In the genomic region with DNA sequence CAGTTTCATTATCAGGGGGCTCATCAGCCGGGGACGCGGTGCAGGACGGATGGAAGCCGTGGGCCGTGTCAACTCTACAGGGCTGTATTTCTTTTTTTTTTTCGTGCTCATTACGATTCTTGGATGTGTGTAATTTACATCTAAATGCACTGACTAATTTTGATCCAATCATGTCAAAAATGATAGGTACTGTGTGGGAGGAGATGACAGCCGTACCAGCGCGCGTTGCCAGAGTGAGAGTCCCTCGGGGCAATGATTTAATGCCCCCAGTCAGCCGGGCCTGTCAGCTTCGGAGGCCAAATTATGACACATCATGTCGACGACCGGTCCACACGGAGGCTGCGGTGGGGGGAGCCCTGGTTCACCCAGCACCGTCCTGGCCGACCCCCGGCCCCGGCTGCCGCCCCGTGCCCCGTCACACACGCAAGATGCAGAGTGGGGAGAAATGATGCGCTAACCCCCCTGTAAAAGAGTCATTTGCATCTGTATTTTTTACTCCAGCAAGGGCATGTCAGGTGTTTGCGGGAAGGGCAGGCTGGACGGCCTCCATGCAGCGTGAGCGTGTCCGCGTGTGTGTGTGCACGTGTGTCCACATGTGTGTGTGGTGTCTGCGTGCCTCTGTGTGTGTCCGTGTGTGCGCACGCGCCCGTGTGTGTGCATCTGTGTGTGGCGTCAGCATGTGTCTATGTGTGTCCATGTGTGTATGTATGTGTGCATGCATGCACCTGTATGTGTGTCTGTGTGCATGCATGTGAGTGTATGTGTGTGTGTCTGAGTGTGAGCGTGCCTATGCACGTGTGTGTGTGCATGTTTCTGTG, we compare ENCODE assay signal across 23 cellular contexts.
"Had no signal": no experiment of that assay in that cellular context is flagged by ENCODE, and none has a peak within 500 bp of the region (broad histone marks: within the 10 kb centered on the region; RNA-seq: fewer than 3 reads in every experiment).

No MANE protein-coding gene starts in this region.

- H3K4me3 Mint-ChIP-seq: activated naive CD4-positive, alpha-beta T cell treated with anti-CD3 and anti-CD28 coated beads for 36 hours; activated naive CD8-positive, alpha-beta T cell treated with anti-CD3 and anti-CD28 coated beads for 36 hours; activated T-helper 1 cell treated with anti-CD3 and anti-CD28 coated beads, Interleukin-12 subunit alpha, Interleukin-12 subunit beta, Interleukin-2, Interleukin-4 antibody, amounts not matched to agents 30 ng/mL and 10 ng/mL and 1 ng/mL, durations not matched to agents 14 hours and 24 hours and 36 hours; dendritic cell treated with granulocyte-macrophage colony-stimulating factor and Interleukin-4, amounts not matched to agents 40 ng/mL and 50 ng/mL, for 4 days; natural killer cell treated with Interleukin-12 subunit alpha and Interleukin-12 subunit beta and Interleukin-15 and Interleukin-18, amount 100 ng/mL, for 72 hours; stimulated activated naive B cell treated with anti-CD40 and anti-IgM and Interleukin-4, amounts not matched to agents 10 μg/mL and 1 μg/mL and 100 μg/mL, for 72 hours; T-helper 2 cell treated with Interferon-gamma antibody and Interleukin-4, amounts not matched to agents 5 μg/mL and 100 μg/mL, for 36 hours had no signal

- H3K9me3 ChIP-seq: mucosa of descending colon, thyroid gland had no signal

- DNase-seq: activated CD4-positive, alpha-beta T cell treated with anti-CD3 and anti-CD28 coated beads for 48 hours; activated CD4-positive, alpha-beta T cell treated with anti-CD3 and anti-CD28 coated beads, Interleukin-2, amount 50 U/mL, for 48 hours; activated CD8-positive, alpha-beta memory T cell treated with anti-CD3 and anti-CD28 coated beads for 24 hours; activated effector memory CD4-positive, alpha-beta T cell treated with anti-CD3 and anti-CD28 coated beads, Interleukin-2, amount 50 U/mL, for 16 hours; activated naive CD4-positive, alpha-beta T cell treated with anti-CD3 and anti-CD28 coated beads for 36 hours; activated naive CD8-positive, alpha-beta T cell treated with anti-CD3 and anti-CD28 coated beads for 36 hours; brain microvascular endothelial cell; caudate nucleus; mucosa of descending colon; nucleus accumbens; stimulated activated CD4-positive, alpha-beta T cell treated with anti-CD3 and anti-CD28 coated beads, Interleukin-1b, Interleukin-23, amount 100 ng/mL, for 48 hours; stimulated activated naive B cell treated with anti-CD40 and anti-IgM and Interleukin-4, amounts not matched to agents 10 μg/mL and 1 μg/mL and 100 μg/mL, for 72 hours; stomach; T-helper 1 cell had no signal

- H3K27me3 Mint-ChIP-seq: dendritic cell treated with granulocyte-macrophage colony-stimulating factor and Interleukin-4, amounts not matched to agents 40 ng/mL and 50 ng/mL, for 4 days had no signal

- H3K27ac Mint-ChIP-seq: activated naive CD4-positive, alpha-beta T cell treated with anti-CD3 and anti-CD28 coated beads for 36 hours; activated naive CD8-positive, alpha-beta T cell treated with anti-CD3 and anti-CD28 coated beads for 36 hours; activated T-helper 1 cell treated with anti-CD3 and anti-CD28 coated beads, Interleukin-12 subunit alpha, Interleukin-12 subunit beta, Interleukin-2, Interleukin-4 antibody, amounts not matched to agents 30 ng/mL and 10 ng/mL and 1 ng/mL, durations not matched to agents 14 hours and 24 hours and 36 hours; dendritic cell treated with granulocyte-macrophage colony-stimulating factor and Interleukin-4, amounts not matched to agents 40 ng/mL and 50 ng/mL, for 4 days; natural killer cell treated with Interleukin-12 subunit alpha and Interleukin-12 subunit beta and Interleukin-15 and Interleukin-18, amount 100 ng/mL, for 72 hours; stimulated activated naive B cell treated with anti-CD40 and anti-IgM and Interleukin-4, amounts not matched to agents 10 μg/mL and 1 μg/mL and 100 μg/mL, for 72 hours; T-helper 2 cell treated with Interferon-gamma antibody and Interleukin-4, amounts not matched to agents 5 μg/mL and 100 μg/mL, for 36 hours had no signal

- ATAC-seq: left lung; mucosa of descending colon; stimulated activated naive B cell treated with anti-CD40 and anti-IgM and Interleukin-4, amounts not matched to agents 10 μg/mL and 1 μg/mL and 100 μg/mL, for 72 hours had no signal

- H3K36me3 Mint-ChIP-seq: activated naive CD8-positive, alpha-beta T cell treated with anti-CD3 and anti-CD28 coated beads for 36 hours; natural killer cell treated with Interleukin-12 subunit alpha and Interleukin-12 subunit beta and Interleukin-15 and Interleukin-18, amount 100 ng/mL, for 72 hours; stimulated activated naive B cell treated with anti-CD40 and anti-IgM and Interleukin-4, amounts not matched to agents 10 μg/mL and 1 μg/mL and 100 μg/mL, for 72 hours had no signal

- H3K27ac ChIP-seq: brain microvascular endothelial cell, left lung, parathyroid adenoma, skin epidermis, stomach, thyroid gland had no signal

- H3K4me1 Mint-ChIP-seq: activated naive CD8-positive, alpha-beta T cell treated with anti-CD3 and anti-CD28 coated beads for 36 hours had no signal

- H3K4me1 ChIP-seq: left lung, parathyroid adenoma, stomach, thyroid gland had no signal

- H3K4me3 ChIP-seq: left lung, lung, mucosa of descending colon, skin epidermis, stomach, thyroid gland had no signal

- H3K27me3 ChIP-seq: brain microvascular endothelial cell, thyroid gland had no signal

- H3K36me3 ChIP-seq: brain microvascular endothelial cell, left lung, stomach, thyroid gland had no signal
